18 cellular contexts compared by ENCODE assay signal in genomic region chr15:41789662-41790061, GRCh38. TPM values are rescaled to one million over a fixed set of nuclear protein-coding genes. Genes with fewer than 3 reads are reported as not detected.
DNase-seq lines count a peak whose midpoint lies in the region; ATAC-seq and TF ChIP-seq lines count a peak whose summit lies in the region.
"Had no signal": no experiment of that assay in that cellular context is flagged by ENCODE, and none has a peak within 500 bp of the region (broad histone marks: within the 10 kb centered on the region; RNA-seq: fewer than 3 reads in every experiment).

No MANE protein-coding gene starts in this region.

- H3K23ac ChIP-seq in IMR-90 (ENCODE audit: low read depth, low read length), result peak overlapping the region; percentile 20; the same call in 1 of the 2 replicates

- H3K4ac ChIP-seq in IMR-90 (ENCODE audit: low read depth, low read length), result peak overlapping the region; percentile 54

- H4K5ac ChIP-seq in IMR-90 (ENCODE audit: low read depth, low read length), result no peak overlapping the region

- H3K4me1 ChIP-seq in IMR-90 (ENCODE audit: control insufficient read depth, insufficient read depth, low read length) (peaks cover 14% of the 10 kb centered on the region), gastroesophageal sphincter (peaks cover 29 to 66% (median 35%) of the 10 kb centered on the region in 3 donors)

- DNase-seq in IMR-90 (no peak), superior temporal gyrus (ENCODE audit: extremely low spot score) (peak; percentile 41), cerebellar cortex (ENCODE audit: low spot score) (no peak), GDM1 (lab: John Stamatoyannopoulos, UW) (no peak)
- DNase-seq: activated naive CD8-positive, alpha-beta T cell treated with anti-CD3 and anti-CD28 coated beads, Interleukin-2, amount 10 ng/mL, durations not matched to agents 7 days and 5 days; effector memory CD4-positive, alpha-beta T cell; left colon; NCI-H2227 treated with DMSO at 0.1 percent for 48 hours; RPMI8226; WERI-Rb-1 had no signal

- no peak overlapping the region for H3K9ac ChIP-seq in IMR-90 (ENCODE audit: low read depth, low read length)

- H2AK5ac ChIP-seq in IMR-90 (ENCODE audit: low read depth, low read length), result peak overlapping the region; percentile 55; the same call in 1 of the 2 replicates

- H2BK20ac ChIP-seq in IMR-90 (ENCODE audit: low read depth, low read length), result 0 out of 2 replicates have a peak overlapping the region, but pooled peaks have one; percentile 5

- H2AFZ ChIP-seq in IMR-90 (replicated peaks; ENCODE audit: low read length, poor library complexity), result no peak overlapping the region

- H3K4me1 Mint-ChIP-seq in activated T-helper 17 cell treated with anti-CD3 and anti-CD28 coated beads, Interleukin-2, amount 50 U/mL, for 72 hours, result peaks cover 27% of the 10 kb centered on the region

- H3K18ac ChIP-seq in IMR-90 (ENCODE audit: low read depth, low read length), result no peak overlapping the region

- H3K4me2 ChIP-seq in IMR-90 (ENCODE audit: low read depth, low read length), result no peak overlapping the region

- 0 out of 2 replicates have a peak, but pooled peaks cover 3% of the 10 kb centered on the region for H4K20me1 ChIP-seq in IMR-90 (ENCODE audit: insufficient read depth, low read length)

- H3K9me3 Mint-ChIP-seq in activated T-helper 17 cell treated with anti-CD3 and anti-CD28 coated beads, Interleukin-2, amount 50 U/mL, for 72 hours, result no peaks in the 10 kb centered on the region
- H3K9me3 Mint-ChIP-seq: activated naive CD8-positive, alpha-beta T cell treated with anti-CD3 and anti-CD28 coated beads, Interleukin-2, amount 10 ng/mL, durations not matched to agents 7 days and 5 days; activated T-helper 1 cell treated with anti-CD3 and anti-CD28 coated beads, Interleukin-12 subunit alpha, Interleukin-12 subunit beta, Interleukin-2, Interleukin-4 antibody, amounts not matched to agents 30 ng/mL and 10 ng/mL and 1 ng/mL, durations not matched to agents 14 hours and 24 hours and 36 hours had no signal

- no peak overlapping the region for H2AK9ac ChIP-seq in IMR-90 (replicated peaks; ENCODE audit: low read depth, low read length, poor library complexity)

- no peaks in the 10 kb centered on the region for H3K27me3 Mint-ChIP-seq in activated T-helper 17 cell treated with anti-CD3 and anti-CD28 coated beads, Interleukin-2, amount 50 U/mL, for 72 hours
- H3K27me3 Mint-ChIP-seq: activated naive CD8-positive, alpha-beta T cell treated with anti-CD3 and anti-CD28 coated beads, Interleukin-2, amount 10 ng/mL, durations not matched to agents 7 days and 5 days; B cell had no signal

- no peaks in the 10 kb centered on the region for H3K9me3 ChIP-seq in IMR-90 (ENCODE audit: control insufficient read depth, insufficient read depth, low read length)
- H3K9me3 ChIP-seq in gastroesophageal sphincter, result no peaks in the 10 kb centered on the region
- H3K9me3 ChIP-seq: thoracic aorta had no signal

- no peak for ATAC-seq in IMR-90 (ENCODE audit: low read depth)
- no peak for ATAC-seq in activated T-helper 17 cell treated with anti-CD3 and anti-CD28 coated beads, Interleukin-2, amount 50 U/mL, for 72 hours (replicated peaks)
- ATAC-seq in gastroesophageal sphincter, result no peak
- no peak for ATAC-seq in HG02642 (IDR thresholded peaks at IDR 0.05; ENCODE audit: poor library complexity, unreplicated experiment)
- ATAC-seq: sciatic nerve had no signal

- peak overlapping the region; percentile 12; the same call in 1 of the 2 replicates for H3K14ac ChIP-seq in IMR-90 (replicated peaks; ENCODE audit: low read depth, low read length)

- CTCF ChIA-PET in IMR-90 (lab: Yijun Ruan, JAX), result interaction anchor here (0.5 to 1.6 kb wide), 3 partner anchors 13 to 248 kb away, joined by 3 to 4 read pairs (median 4); partner anchors contain the start of gene MAPKBP1

- intact Hi-C loops in IMR-90 (cut with micrococcal nuclease), result no loop called here

- in situ Hi-C loops in IMR-90 (cut with MboI; ENCODE audit: low sequenced_read_pairs), result no loop called here

- no peak overlapping the region for H2BK5ac ChIP-seq in IMR-90 (ENCODE audit: low read depth, low read length, poor library complexity, severe bottlenecking)

- no peaks in the 10 kb centered on the region for H3K36me3 Mint-ChIP-seq in activated T-helper 17 cell treated with anti-CD3 and anti-CD28 coated beads, Interleukin-2, amount 50 U/mL, for 72 hours (ENCODE audit: low read depth)

- TF ChIP-seq RAD21 in IMR-90 (IDR thresholded peaks at IDR 0.05; ENCODE audit: low read length), result no peak

- H3K4me3 ChIP-seq in IMR-90 (ENCODE audit: insufficient read depth, low read depth, low read length) (no peak overlapping the region), gastroesophageal sphincter (no peak overlapping the region)
- H3K4me3 ChIP-seq: thoracic aorta had no signal

- no peak overlapping the region for H3K56ac ChIP-seq in IMR-90 (ENCODE audit: extremely low read depth, insufficient read depth, low read length)

- peaks cover 44 to 77% of the 10 kb centered on the region in 2 experiments for H3K79me1 ChIP-seq in IMR-90 (ENCODE audit: low read depth in 1 of 2, low read length in 2 of 2)

- no peak for TF ChIP-seq EP300 in gastroesophageal sphincter (IDR thresholded peaks at IDR 0.05)

- TF ChIP-seq POLR2A in IMR-90 (IDR thresholded peaks at IDR 0.05; ENCODE audit: low read depth, low read length), result no peak
- no peak for TF ChIP-seq POLR2A in gastroesophageal sphincter (IDR thresholded peaks at IDR 0.05)

- H3K36me3 ChIP-seq in IMR-90 (ENCODE audit: control insufficient read depth, insufficient read depth, low read length) (no peaks in the 10 kb centered on the region), gastroesophageal sphincter (no peaks in the 10 kb centered on the region)
- H3K36me3 ChIP-seq: thoracic aorta, WERI-Rb-1 had no signal

- no TSS peak for BruUV-seq in IMR-90 (replicated peaks; lab: Mats Ljungman, UMichigan)

- POLR2A ChIA-PET in IMR-90 (lab: Charles Lee; ENCODE audit: unreplicated experiment), result interaction anchor here (0.6 kb wide), 1 partner anchor 21 kb away, joined by 4 read pairs; no protein-coding TSS in a partner anchor

- no peak overlapping the region; the same call in 2 of the 3 replicates for H2BK15ac ChIP-seq in IMR-90 (ENCODE audit: low read depth, low read length)

- peak overlapping the region; percentile 10; the same call in 1 of the 2 replicates for H4K91ac ChIP-seq in IMR-90 (ENCODE audit: insufficient read depth, low read depth, low read length)

- no peak overlapping the region for H3K4me3 Mint-ChIP-seq in activated T-helper 17 cell treated with anti-CD3 and anti-CD28 coated beads, Interleukin-2, amount 50 U/mL, for 72 hours
- H3K4me3 Mint-ChIP-seq: activated naive CD8-positive, alpha-beta T cell treated with anti-CD3 and anti-CD28 coated beads, Interleukin-2, amount 10 ng/mL, durations not matched to agents 7 days and 5 days; activated T-helper 1 cell treated with anti-CD3 and anti-CD28 coated beads, Interleukin-12 subunit alpha, Interleukin-12 subunit beta, Interleukin-2, Interleukin-4 antibody, amounts not matched to agents 30 ng/mL and 10 ng/mL and 1 ng/mL, durations not matched to agents 14 hours and 24 hours and 36 hours; B cell had no signal

- 0 out of 4 replicates have a peak overlapping the region, but pooled peaks of 1 of the 2 experiments have one; percentile 30 for H4K8ac ChIP-seq in IMR-90 (ENCODE audit: low read depth in 2 of 2, low read length in 2 of 2)

- peak overlapping the region; percentile 84; the same call in 1 of the 2 replicates for H2BK120ac ChIP-seq in IMR-90 (ENCODE audit: low read depth, low read length)

- no peak overlapping the region for H3K27ac ChIP-seq in IMR-90 (ENCODE audit: insufficient read depth, low read length)
- peak overlapping the region in 3 of 4 donors; percentile 35 to 68 (median 62) for H3K27ac ChIP-seq in gastroesophageal sphincter
- H3K27ac ChIP-seq: HL-60, WERI-Rb-1 had no signal

- H3K9me1 ChIP-seq in IMR-90 (ENCODE audit: insufficient read depth, low read length), result peaks cover 29% of the 10 kb centered on the region

- TF ChIP-seq CTCF in IMR-90 (conservative IDR thresholded peaks at IDR 0.05; ENCODE audit: low read depth, low read length) (no peak), gastroesophageal sphincter (IDR thresholded peaks at IDR 0.05) (no peak)

- peak overlapping the region; percentile 25 for H3K27ac Mint-ChIP-seq in activated T-helper 17 cell treated with anti-CD3 and anti-CD28 coated beads, Interleukin-2, amount 50 U/mL, for 72 hours
- H3K27ac Mint-ChIP-seq: activated naive CD8-positive, alpha-beta T cell treated with anti-CD3 and anti-CD28 coated beads, Interleukin-2, amount 10 ng/mL, durations not matched to agents 7 days and 5 days; activated T-helper 1 cell treated with anti-CD3 and anti-CD28 coated beads, Interleukin-12 subunit alpha, Interleukin-12 subunit beta, Interleukin-2, Interleukin-4 antibody, amounts not matched to agents 30 ng/mL and 10 ng/mL and 1 ng/mL, durations not matched to agents 14 hours and 24 hours and 36 hours; B cell had no signal

- H3K27me3 ChIP-seq in IMR-90 (ENCODE audit: control insufficient read depth, insufficient read depth, low read length) (no peaks in the 10 kb centered on the region), gastroesophageal sphincter (no peaks in the 10 kb centered on the region)

- dilution Hi-C loops in IMR-90 (cut with HindIII; ENCODE audit: low sequenced_read_pairs, unreplicated experiment), result no loop called here

TF ChIP-seq in IMR-90, 13 proteins besides CTCF, POLR2A, EP300 and RAD21 (continues in another document):
- TF ChIP-seq NFE2L2 (IDR thresholded peaks at IDR 0.05; ENCODE audit: low read depth, low read length) (no peak), RFX5 (IDR thresholded peaks at IDR 0.05; ENCODE audit: low read depth, low read length) (no peak)

RNA-seq across cellular contexts. Expression of gene MAPKBP1, which starts 15.4 kb away (rescaled TPM):
- total RNA-seq in IMR-90 (2012; rRNA removed) (10.3 and 12.5 TPM in 2 replicates), gastroesophageal sphincter (10 to 100 TPM; 25.1 to 48.9 (median 30.6) TPM)
- polyA plus RNA-seq in IMR-90 (2012; rRNA removed), result 14.7 and 15.3 TPM in 2 replicates
- 4.8 and 6.1 TPM in 2 replicates for polyA plus RNA-seq in IMR-90 (2012; cell fraction: cytosol; rRNA removed)
- 40.6 and 67.6 TPM in 2 replicates for polyA plus RNA-seq in IMR-90 (2012; cell fraction: nucleus; rRNA removed; ENCODE audit: low replicate concordance)
- 10 to 100 TPM; 33.7 to 45.5 TPM for total RNA-seq in activated T-helper 17 cell treated with anti-CD3 and anti-CD28 coated beads, Interleukin-2, amount 50 U/mL, for 72 hours

RNA-seq across cellular contexts. Expression of gene JMJD7, which starts 38.2 kb away (rescaled TPM):
- 3.6 and 5.0 TPM in 2 replicates for total RNA-seq in IMR-90 (2012; rRNA removed)
- 6.3 and 8.1 TPM in 2 replicates for polyA plus RNA-seq in IMR-90 (2012; rRNA removed)
- 7.9 and 8.2 TPM in 2 replicates for polyA plus RNA-seq in IMR-90 (2012; cell fraction: cytosol; rRNA removed)
- polyA plus RNA-seq in IMR-90 (2012; cell fraction: nucleus; rRNA removed; ENCODE audit: low replicate concordance), result 12.6 and 22.4 TPM in 2 replicates
- total RNA-seq in activated T-helper 17 cell treated with anti-CD3 and anti-CD28 coated beads, Interleukin-2, amount 50 U/mL, for 72 hours, result 10 to 100 TPM; 12.0 to 16.6 TPM
- total RNA-seq in gastroesophageal sphincter, result 10 to 100 TPM in 1 of 4 donors, 1 to 10 TPM in 3; 6.1 to 12.8 (median 9.3) TPM

RNA-seq across cellular contexts. Expression of gene PLA2G4B, which starts 49.0 kb away (rescaled TPM):
- total RNA-seq in IMR-90 (2012; rRNA removed), result under 0.01 and 0.18 TPM in 2 replicates
- 3.1 and 5.8 TPM in 2 replicates for polyA plus RNA-seq in IMR-90 (2012; rRNA removed)
- 0.90 and 1.6 TPM in 2 replicates for polyA plus RNA-seq in IMR-90 (2012; cell fraction: cytosol; rRNA removed)
- polyA plus RNA-seq in IMR-90 (2012; cell fraction: nucleus; rRNA removed; ENCODE audit: low replicate concordance), result 31.6 and 69.2 TPM in 2 replicates
- 1 to 10 TPM; 2.7 to 8.3 TPM for total RNA-seq in activated T-helper 17 cell treated with anti-CD3 and anti-CD28 coated beads, Interleukin-2, amount 50 U/mL, for 72 hours
- 1 to 10 TPM; 2.5 to 7.0 (median 3.6) TPM for total RNA-seq in gastroesophageal sphincter
